ENCODE assay signal across 27 cellular contexts in genomic region chr7:1590476-1590875, GRCh38. TPM values are rescaled to one million over a fixed set of nuclear protein-coding genes. Genes with fewer than 3 reads are reported as not detected.
DNase-seq lines count a peak whose midpoint lies in the region; ATAC-seq and TF ChIP-seq lines count a peak whose summit lies in the region.
"Had no signal": no experiment of that assay in that cellular context is flagged by ENCODE, and none has a peak within 500 bp of the region (broad histone marks: within the 10 kb centered on the region; RNA-seq: fewer than 3 reads in every experiment).

No MANE protein-coding gene starts in this region.

- peak; percentile 30 for DNase-seq in M059J (ENCODE audit: low read depth)
- peak; percentile 81 for DNase-seq in WERI-Rb-1
- no peak for DNase-seq in lower lobe of right lung
- DNase-seq in SKM-1 (lab: John Stamatoyannopoulos, UW; ENCODE audit: unreplicated experiment): no peak
- no peak for DNase-seq in stomach
- DNase-seq: AML-193; Caco-2; GF-D8; GOT3; IMR-90; KG1; NCI-H1048; NCI-H1436; NCI-H187; NCI-H2081 treated with DMSO at 0.1 percent for 48 hours; NCI-H2171 treated with DMSO at 0.1 percent for 48 hours; NCI-H524; NCI-H748 treated with DMSO at 0.1 percent for 48 hours; NK-92 treated with Interleukin-12 subunit alpha and Interleukin-12 subunit beta, amount 100 ng/mL, for 24 hours; PC-3 had no signal

- intact Hi-C loops in lower lobe of right lung (cut with DNase I): no loop called here
- intact Hi-C loops in stomach (cut with DNase I; ENCODE audit: low total_unique reads): no loop called here

- H3K9me3 ChIP-seq in BLaER1: peaks cover 11% of the 10 kb centered on the region
- peaks cover 7% of the 10 kb centered on the region for H3K9me3 ChIP-seq in WERI-Rb-1 (ENCODE audit: severe bottlenecking)
- H3K9me3 ChIP-seq in lower lobe of right lung: peaks cover 7% of the 10 kb centered on the region
- H3K9me3 ChIP-seq in stomach: peaks cover 0 to 12% (median 12%) of the 10 kb centered on the region in 4 donors

- peak overlapping the region; percentile 93 for H3K4me2 ChIP-seq in BLaER1
- H3K4me2 ChIP-seq: A549 had no signal

- H3K27ac ChIP-seq in BLaER1 (peak overlapping the region; percentile 81), WERI-Rb-1 (peak overlapping the region; percentile 95), lower lobe of right lung (no peak overlapping the region), stomach (no peak overlapping the region)
- H3K27ac ChIP-seq: A549, C4-2B had no signal

- H3K27ac Mint-ChIP-seq in stimulated activated memory B cell treated with anti-CD40 and anti-IgM and Interleukin-4, amounts not matched to agents 10 μg/mL and 1 μg/mL and 100 μg/mL, for 72 hours: peak overlapping the region; percentile 82
- H3K27ac Mint-ChIP-seq: CD8-positive, alpha-beta T cell had no signal

- H3K4me3 Mint-ChIP-seq in stimulated activated memory B cell treated with anti-CD40 and anti-IgM and Interleukin-4, amounts not matched to agents 10 μg/mL and 1 μg/mL and 100 μg/mL, for 72 hours: no peak overlapping the region
- H3K4me3 Mint-ChIP-seq: CD8-positive, alpha-beta T cell had no signal

- H3K27me3 ChIP-seq in BLaER1 (no peaks in the 10 kb centered on the region), WERI-Rb-1 (ENCODE audit: insufficient read depth, low read depth, severe bottlenecking) (no peaks in the 10 kb centered on the region), lower lobe of right lung (ENCODE audit: low read depth) (peaks cover 37% of the 10 kb centered on the region), stomach (peaks cover 0 to 98% (median 47%) of the 10 kb centered on the region in 3 donors)

- no peaks in the 10 kb centered on the region for H3K36me3 Mint-ChIP-seq in stimulated activated memory B cell treated with anti-CD40 and anti-IgM and Interleukin-4, amounts not matched to agents 10 μg/mL and 1 μg/mL and 100 μg/mL, for 72 hours
- H3K36me3 Mint-ChIP-seq: CD8-positive, alpha-beta T cell had no signal

- H3K4me1 Mint-ChIP-seq in stimulated activated memory B cell treated with anti-CD40 and anti-IgM and Interleukin-4, amounts not matched to agents 10 μg/mL and 1 μg/mL and 100 μg/mL, for 72 hours: peaks cover 33% of the 10 kb centered on the region

- H3K36me3 ChIP-seq in BLaER1 (no peaks in the 10 kb centered on the region), WERI-Rb-1 (no peaks in the 10 kb centered on the region), lower lobe of right lung (no peaks in the 10 kb centered on the region), stomach (no peaks in the 10 kb centered on the region)

- TF ChIP-seq EP300 in stomach (IDR thresholded peaks at IDR 0.05): no peak

- ATAC-seq in stimulated activated memory B cell treated with anti-CD40 and anti-IgM and Interleukin-4, amounts not matched to agents 10 μg/mL and 1 μg/mL and 100 μg/mL, for 72 hours: no peak
- no peak for ATAC-seq in lower lobe of right lung
- ATAC-seq: A549; CD8-positive, alpha-beta T cell; HCT116; PC-3; Right ventricle myocardium inferior had no signal

- peaks cover 16% of the 10 kb centered on the region for H3K9me3 Mint-ChIP-seq in stimulated activated memory B cell treated with anti-CD40 and anti-IgM and Interleukin-4, amounts not matched to agents 10 μg/mL and 1 μg/mL and 100 μg/mL, for 72 hours
- H3K9me3 Mint-ChIP-seq: CD8-positive, alpha-beta T cell had no signal

- WGBS in stomach, 5 donors: 74 to 83% (median 78%) methylated on average over 6 of the region's 6 CpGs

- H3K4me3 ChIP-seq in BLaER1 (0 out of 2 replicates have a peak overlapping the region, but pooled peaks have one; percentile 55), WERI-Rb-1 (ENCODE audit: low read depth, low read length) (no peak overlapping the region), lower lobe of right lung (no peak overlapping the region), stomach (no peak overlapping the region)
- H3K4me3 ChIP-seq: A549 had no signal

- no peak for TF ChIP-seq POLR2A in stomach (IDR thresholded peaks at IDR 0.05)

- H3K27me3 Mint-ChIP-seq in stimulated activated memory B cell treated with anti-CD40 and anti-IgM and Interleukin-4, amounts not matched to agents 10 μg/mL and 1 μg/mL and 100 μg/mL, for 72 hours: peaks cover 70% of the 10 kb centered on the region

- no peaks in the 10 kb centered on the region for H4K20me1 ChIP-seq in BLaER1

- peak overlapping the region; percentile 54; the same call in 1 of the 2 replicates for H3K9ac ChIP-seq in BLaER1

- H3K4me1 ChIP-seq in BLaER1 (peaks cover 82% of the 10 kb centered on the region), lower lobe of right lung (no peaks in the 10 kb centered on the region), stomach (peaks cover 0 to 10% (median 0%) of the 10 kb centered on the region in 4 donors)
- H3K4me1 ChIP-seq: A549, Caco-2 had no signal

- no peak for TF ChIP-seq CTCF in WERI-Rb-1 (IDR thresholded peaks at IDR 0.05; ENCODE audit: low read depth, low read length)
- no peak for TF ChIP-seq CTCF in lower lobe of right lung (IDR thresholded peaks at IDR 0.05)
- TF ChIP-seq CTCF in stomach (IDR thresholded peaks at IDR 0.05): no peak

RNA-seq across cellular contexts. Expression of gene PSMG3, which starts 20.6 kb away (rescaled TPM):
- 86.5 and 87.9 TPM in 2 replicates for total RNA-seq in M059J (2014; rRNA removed; shearing (Covaris generic))
- total RNA-seq in lower lobe of right lung (19.7 TPM), stomach (10 to 100 TPM in 3 of 5 donors, 1 to 10 TPM in 1, not detected in 1; 4.9 to 33.3 (median 16.3) TPM)
- polyA plus RNA-seq in stomach: 10 to 100 TPM; 66.9 to 71.5 (median 67.7) TPM

RNA-seq across cellular contexts. Expression of gene TMEM184A, which starts 34.5 kb away (rescaled TPM):
- total RNA-seq in M059J (2014; rRNA removed; shearing (Covaris generic)): 1.8 and 3.3 TPM in 2 replicates
- total RNA-seq in lower lobe of right lung (4.3 TPM), stomach (10 to 100 TPM; 10.6 to 99.4 (median 22.3) TPM)
- 10 to 100 TPM in 1 of 3 donors, 1 to 10 TPM in 2; 3.8 to 36.8 (median 9.1) TPM for polyA plus RNA-seq in stomach
- total RNA-seq: CD8-positive, alpha-beta T cell had no signal

RNA-seq across cellular contexts. Expression of gene MAFK, which starts 60.0 kb away (rescaled TPM):
- 13.3 and 26.7 TPM in 2 replicates for total RNA-seq in M059J (2014; rRNA removed; shearing (Covaris generic))
- 49.7 TPM for total RNA-seq in lower lobe of right lung
- 10 to 100 TPM; 17.4 to 56.0 (median 35.4) TPM for total RNA-seq in stomach
- polyA plus RNA-seq in stomach: 10 to 100 TPM; 15.1 to 44.7 (median 29.5) TPM

Comparison
In these comparisons a context has a peak if more than half of its experiments do, and no peak if none do; other contexts are left out.
1. H3K27ac ChIP-seq: peak in BLaER1 (single experiment) and WERI-Rb-1 (single experiment); none in lower lobe of right lung (single experiment) and stomach (0 of 5).
2. DNase-seq: peak in M059J (single experiment) and WERI-Rb-1 (single experiment); none in lower lobe of right lung (single experiment), SKM-1 (single experiment) and stomach (single experiment).